In genomic region chr1:241519308-241520079, GRCh38 we compare ENCODE assay signal across 8 cellular contexts. TPM values are rescaled to one million over a fixed set of nuclear protein-coding genes. Genes with fewer than 3 reads are reported as not detected.
DNase-seq lines count a peak whose midpoint lies in the region; ATAC-seq, FAIRE-seq and TF ChIP-seq lines count a peak whose summit lies in the region.

Gene FH (minus strand): TSS chr1:241519755. CDS start chr1:241519722, 33 bp downstream.

- intact Hi-C loops in adrenal gland (cut with DNase I) (no loop called here), heart right ventricle (cut with DNase I) (loop anchor here in 2 of 10 donors (5.0 to 10.0 kb wide), 2 partner anchors 123 to 325 kb away; partner anchors contain the start of genes CHML (in 1 of the 2), EXO1 (in 1 of the 2) and OPN3 (in 1 of the 2)), posterior cingulate gyrus (cut with DNase I) (no loop called here)

- H3K9me3 ChIP-seq in adrenal gland (replicated peaks in 1 of 3) (no peaks in the 10 kb centered on the region), heart right ventricle (no peaks in the 10 kb centered on the region), upper lobe of left lung (no peaks in the 10 kb centered on the region)

- DNase-seq in GM12892 (ENCODE audit: insufficient read length) (peak; percentile 45), NCI-H146 (lab: John Stamatoyannopoulos, UW) (peak; percentile 99), T-helper 1 cell (peak; percentile 82 to 95 (median 89)), adrenal gland (peak; percentile 95 to 99 (median 97)), heart right ventricle (peak; percentile 94 to 97), posterior cingulate gyrus (peak; percentile 94 to 100 (median 97)), upper lobe of left lung (peak; percentile 95 to 97)

- no peaks in the 10 kb centered on the region for H3K36me3 ChIP-seq in adrenal gland (replicated peaks in 1 of 2)
- peaks cover 0 to 25% (median 9%) of the 10 kb centered on the region in 9 donors for H3K36me3 ChIP-seq in heart right ventricle
- peaks cover 0 to 11% (median 2%) of the 10 kb centered on the region in 4 donors for H3K36me3 ChIP-seq in upper lobe of left lung

- peaks cover 0 to 17% of the 10 kb centered on the region in 2 donors for H3K4me1 ChIP-seq in adrenal gland (replicated peaks in 1 of 2)
- H3K4me1 ChIP-seq in heart right ventricle = peaks cover 0 to 32% (median 21%) of the 10 kb centered on the region in 9 donors
- peaks cover 5 to 15% (median 13%) of the 10 kb centered on the region in 4 donors for H3K4me1 ChIP-seq in upper lobe of left lung

- H3K4me3 ChIP-seq in adrenal gland = peak within 1 kb of the TSS in 3 of 4 donors; percentile 53 to 89 (median 75)
- H3K4me3 ChIP-seq in heart right ventricle = peak within 1 kb of the TSS; percentile 67 to 97 (median 87)
- H3K4me3 ChIP-seq in upper lobe of left lung = peak within 1 kb of the TSS; percentile 62 to 97 (median 78)

- ATAC-seq in HG02852 (IDR thresholded peaks at IDR 0.05; ENCODE audit: unreplicated experiment) (peak; percentile 95), heart right ventricle (peak; percentile 99 to 100 (median 100)), upper lobe of left lung (ENCODE audit: low FRiP score in 2 of 2) (peak; percentile 99 to 100)

- 0 to 1% (median 0%) methylated on average over 13 to 70 of the region's 70 CpGs for WGBS in adrenal gland, 4 donors
- 0% methylated on average over 69 to 70 of the region's 70 CpGs for WGBS in heart right ventricle, 2 donors
- 0 to 1% methylated on average over 17 of the region's 70 CpGs for WGBS in upper lobe of left lung, 2 donors

- no peak for TF ChIP-seq CTCF in adrenal gland (IDR thresholded peaks at IDR 0.05)
- no peak for TF ChIP-seq CTCF in heart right ventricle (IDR thresholded peaks at IDR 0.05)
- TF ChIP-seq CTCF in upper lobe of left lung (IDR thresholded peaks at IDR 0.05) = no peak

- TF ChIP-seq EP300 in upper lobe of left lung (IDR thresholded peaks at IDR 0.05) = no peak

- TF ChIP-seq POLR2A in GM12892 (IDR thresholded peaks at IDR 0.05; ENCODE audit: low read depth, low read length) (peak; percentile 98), adrenal gland (IDR thresholded peaks at IDR 0.05) (peak; percentile 62 to 88), upper lobe of left lung (IDR thresholded peaks at IDR 0.05) (peak in 3 of 4 donors; percentile 67 to 90 (median 82))

- H3K27ac ChIP-seq in adrenal gland (peak within 1 kb of the TSS; percentile 8 to 95 (median 85)), heart right ventricle (peak within 1 kb of the TSS; percentile 83 to 95 (median 93)), upper lobe of left lung (peak within 1 kb of the TSS; percentile 86 to 91 (median 88))

- H3K27me3 ChIP-seq in adrenal gland = no peaks in the 10 kb centered on the region
- H3K27me3 ChIP-seq in heart right ventricle = peaks cover 0 to 26% (median 0%) of the 10 kb centered on the region in 7 donors
- H3K27me3 ChIP-seq in upper lobe of left lung = no peaks in the 10 kb centered on the region

- FAIRE-seq in GM12892 (lab: Jason Lieb, UNC) = peak; percentile 96

RNA-seq across cellular contexts. Expression of gene FH, which starts in this region (rescaled TPM):
- 100 TPM for polyA plus RNA-seq in GM12892 (2012; ENCODE audit: missing spikeins)
- total RNA-seq in adrenal gland (100 to 1,000 TPM in 3 of 8 donors, 10 to 100 TPM in 5; 72.9 to 123 (median 97.6) TPM), heart right ventricle (100 to 1,000 TPM; 178 to 268 (median 257) TPM), upper lobe of left lung (10 to 100 TPM; 13.0 to 46.7 (median 37.6) TPM)
- polyA plus RNA-seq in adrenal gland (100 to 1,000 TPM in 1 of 3 donors, 10 to 100 TPM in 2; 42.5 to 152 (median 96.9) TPM), heart right ventricle (100 to 1,000 TPM; 169 to 224 TPM)

Comparison
In these comparisons a context has a peak if more than half of its experiments do, and no peak if none do; other contexts are left out.
1. Peak in every context shown above with its lines: DNase-seq, ATAC-seq, H3K4me3 ChIP-seq and H3K27ac ChIP-seq.
2. DNase-seq: peak in every context shown above with its lines; median percentile 99 in NCI-H146; 97 in adrenal gland; 97 in posterior cingulate gyrus; 96 in upper lobe of left lung; 96 in heart right ventricle; 89 in T-helper 1 cell; 45 in GM12892.